In the genomic region with DNA sequence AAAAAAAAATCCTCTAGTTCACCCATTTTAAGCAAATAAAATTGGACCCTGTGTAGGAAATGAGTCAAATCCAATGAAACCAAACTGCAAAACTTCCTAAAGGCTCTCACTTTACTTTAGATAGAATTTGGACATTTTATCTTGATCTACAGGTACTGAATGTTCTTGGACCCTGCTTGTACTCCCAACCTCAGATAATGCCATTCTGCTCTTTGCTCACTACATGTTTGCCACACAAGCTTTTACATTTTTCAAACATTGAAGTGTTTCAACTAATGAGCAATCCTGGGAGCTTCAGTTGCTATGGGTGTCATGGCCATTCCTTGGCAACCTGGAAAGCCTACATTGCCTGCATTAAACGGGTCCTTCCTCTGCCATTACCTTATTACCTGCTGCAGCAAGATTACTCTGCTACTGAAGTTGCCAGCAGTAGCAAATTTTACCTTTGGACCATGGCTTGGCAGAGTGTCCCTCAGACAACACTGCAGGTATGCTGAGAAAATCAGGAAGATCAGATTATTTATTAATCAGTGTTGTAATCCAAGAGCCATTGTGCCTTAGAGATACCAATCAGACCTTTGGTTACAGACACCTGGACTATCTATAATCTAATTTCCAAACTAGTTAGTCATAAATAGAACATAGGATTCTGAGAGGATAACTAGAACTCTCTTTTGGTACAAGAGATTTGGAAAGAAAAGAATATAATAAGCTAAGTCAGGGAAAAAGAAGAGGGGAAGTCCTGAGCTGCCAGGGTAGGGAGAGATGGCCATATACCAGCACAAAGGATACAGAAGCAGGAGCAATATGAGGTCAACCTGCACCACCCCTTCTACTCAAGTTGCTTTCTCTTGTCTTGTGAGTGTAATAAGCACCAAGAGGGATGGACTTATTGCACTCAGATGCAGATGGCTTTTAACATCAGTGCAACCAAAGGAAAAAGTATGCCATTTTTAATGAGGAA, we compare ENCODE assay signal across 21 cellular contexts.
DNase-seq lines count a peak whose midpoint lies in the region; ATAC-seq and TF ChIP-seq lines count a peak whose summit lies in the region.
"Had no signal": no experiment of that assay in that cellular context is flagged by ENCODE, and none has a peak within 500 bp of the region (broad histone marks: within the 10 kb centered on the region; RNA-seq: fewer than 3 reads in every experiment).

No MANE protein-coding gene starts in this region.

- WGBS in body of pancreas, 2 donors: 21 to 24% methylated on average over 1 of the region's 1 CpG
- WGBS in trophoblast cell (ENCODE audit: extremely low coverage, insufficient coverage, insufficient read length): no CpG with 5 or more reads among the region's 1 CpG

- H2BK5ac ChIP-seq in trophoblast cell (ENCODE audit: low read depth, low read length, poor library complexity): no peak overlapping the region

- no peak overlapping the region for H2BK120ac ChIP-seq in trophoblast cell (ENCODE audit: insufficient read depth, low read length, poor library complexity)

- H3K9ac ChIP-seq in trophoblast cell (ENCODE audit: low read length): no peak overlapping the region
- H3K9ac ChIP-seq: GM23248 had no signal

- intact Hi-C loops in body of pancreas (cut with DNase I): loop anchor here (10.0 kb wide), 2 partner anchors 263 to 353 kb away; no protein-coding TSS in a partner anchor

- no peak overlapping the region for H4K91ac ChIP-seq in trophoblast cell (ENCODE audit: low read depth, low read length)

- TF ChIP-seq CTCF in body of pancreas (IDR thresholded peaks at IDR 0.05): no peak

- H3K27me3 ChIP-seq in body of pancreas: no peaks in the 10 kb centered on the region
- H3K27me3 ChIP-seq in trophoblast cell (ENCODE audit: insufficient read depth, low read length): no peaks in the 10 kb centered on the region
- H3K27me3 ChIP-seq: BE2C had no signal

- no peaks in the 10 kb centered on the region for H3K79me2 ChIP-seq in trophoblast cell (ENCODE audit: control insufficient read depth, insufficient read depth, low read length, poor library complexity)

- no peak overlapping the region for H4K12ac ChIP-seq in trophoblast cell (ENCODE audit: low read depth, low read length)

- no peak overlapping the region for H3K4me2 ChIP-seq in trophoblast cell (ENCODE audit: low read length)

- ATAC-seq in body of pancreas (peak; percentile 38), GM19452 (IDR thresholded peaks at IDR 0.05; ENCODE audit: unreplicated experiment) (no peak)
- ATAC-seq: GM12878 had no signal

- H3K9me3 ChIP-seq in body of pancreas (no peaks in the 10 kb centered on the region), trophoblast cell (ENCODE audit: insufficient read depth, low read depth, low read length) (no peaks in the 10 kb centered on the region)
- H3K9me3 ChIP-seq: BE2C had no signal

- H3K23ac ChIP-seq in trophoblast cell (ENCODE audit: low read length): no peak overlapping the region

- peak overlapping the region in 1 of 4 donors; percentile 19 for H3K27ac ChIP-seq in body of pancreas
- no peak overlapping the region for H3K27ac ChIP-seq in trophoblast cell (ENCODE audit: low read depth, low read length)
- H3K27ac ChIP-seq: GM23248, HL-60 had no signal

- H3K4me1 ChIP-seq in body of pancreas: peaks cover 13% of the 10 kb centered on the region
- H3K4me1 ChIP-seq in trophoblast cell (ENCODE audit: control insufficient read depth in 1 of 2, insufficient read depth in 2 of 2, low read length in 2 of 2): no peaks in the 10 kb centered on the region
- H3K4me1 ChIP-seq: BE2C had no signal

- H2AK5ac ChIP-seq in trophoblast cell (ENCODE audit: low read length): no peak overlapping the region

- no peak overlapping the region for H3K18ac ChIP-seq in trophoblast cell (ENCODE audit: low read length)

- H3K14ac ChIP-seq in trophoblast cell (ENCODE audit: low read length): no peak overlapping the region

- H2BK12ac ChIP-seq in trophoblast cell (ENCODE audit: low read length): no peak overlapping the region

- H3K4me3 ChIP-seq in body of pancreas (no peak overlapping the region), trophoblast cell (ENCODE audit: low read depth, low read length) (no peak overlapping the region)
- H3K4me3 ChIP-seq: GM12878, GM23248 had no signal

- no peak overlapping the region for H2AFZ ChIP-seq in trophoblast cell (ENCODE audit: insufficient read depth, low read length, poor library complexity)
- H2AFZ ChIP-seq: GM23248 had no signal

- H3K36me3 ChIP-seq in body of pancreas (replicated peaks in 1 of 2; ENCODE audit: insufficient read depth in 1 of 2, low read depth in 2 of 2) (no peaks in the 10 kb centered on the region), trophoblast cell (ENCODE audit: control insufficient read depth in 1 of 2, insufficient read depth in 2 of 2, low read length in 2 of 2) (no peaks in the 10 kb centered on the region)
- H3K36me3 ChIP-seq: BE2C had no signal

- no peak for TF ChIP-seq POLR2A in body of pancreas (IDR thresholded peaks at IDR 0.05)

- H3K79me1 ChIP-seq in trophoblast cell (ENCODE audit: low read length): no peaks in the 10 kb centered on the region

- peak; percentile 64 for DNase-seq in HT-29 (ENCODE audit: low spot score)
- peak in 2 of 4 donors; percentile 5 to 19 for DNase-seq in body of pancreas
- peak; percentile 72 for DNase-seq in mucosa of gallbladder (ENCODE audit: low spot score)
- DNase-seq in trophoblast cell: peak; percentile 9 to 50
- DNase-seq in NCI-H82 (lab: John Stamatoyannopoulos, UW): no peak
- DNase-seq in effector CD4-positive, alpha-beta T cell: no peak
- DNase-seq: ACHN; BE2C; C1 segment of cervical spinal cord; CD4-positive, CD25-positive, alpha-beta regulatory T cell; CD8-positive, alpha-beta memory T cell; COR-L47; DMS 273 treated with DMSO at 0.1 percent for 48 hours; DMS53; DND-41; EL; GM23248; HCEC 1CT had no signal

- no peak overlapping the region for H4K8ac ChIP-seq in trophoblast cell (ENCODE audit: low read depth, low read length)

- no peak overlapping the region for H3K4ac ChIP-seq in trophoblast cell (ENCODE audit: low read depth, low read length)

Comparison
In these comparisons a context has a peak if more than half of its experiments do, and no peak if none do; other contexts are left out.
1. DNase-seq: peak in HT-29 (single experiment), mucosa of gallbladder (single experiment) and trophoblast cell (2 of 2); none in NCI-H82 (single experiment) and effector CD4-positive, alpha-beta T cell (single experiment).